Comparison of ENCODE assay signal across 8 cellular contexts in the genomic region with DNA sequence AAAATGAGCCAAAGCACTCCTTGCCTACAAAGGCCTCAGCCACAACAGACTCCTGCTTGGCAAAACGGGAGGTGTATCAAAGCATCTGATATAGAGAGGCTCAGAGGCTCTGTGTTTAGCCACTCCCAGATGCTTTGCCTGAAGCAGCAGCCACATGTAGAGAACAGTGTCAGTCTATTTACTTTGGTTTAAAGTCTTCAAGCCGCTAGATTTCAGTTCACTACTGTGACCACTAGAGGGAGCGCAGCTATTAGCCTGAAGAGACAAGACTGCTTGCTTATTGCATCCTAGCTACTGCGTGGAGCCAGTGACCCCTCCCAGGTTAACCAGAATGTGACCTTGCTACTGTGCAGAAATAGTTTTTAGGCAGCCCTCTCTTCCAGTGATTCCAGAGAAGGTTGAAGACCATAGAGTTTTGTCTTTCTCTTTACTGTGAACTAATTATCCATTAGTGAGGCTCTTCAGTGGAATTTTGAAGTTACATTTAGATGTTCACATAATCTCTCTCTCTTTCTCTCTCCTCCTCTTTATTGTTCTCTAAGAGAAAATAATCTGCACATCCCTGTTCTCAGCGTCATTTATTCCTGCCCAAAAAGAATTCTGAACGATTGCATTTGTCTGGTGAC. TPM values are rescaled to one million over a fixed set of nuclear protein-coding genes. Genes with fewer than 3 reads are reported as not detected.
DNase-seq lines count a peak whose midpoint lies in the region; ATAC-seq and TF ChIP-seq lines count a peak whose summit lies in the region.

No MANE protein-coding gene starts in this region.

- H3K9ac ChIP-seq in colonic mucosa (ENCODE audit: low read depth in 2 of 2, low read length in 2 of 2): no peak overlapping the region

- CTCF ChIA-PET in CD8-positive, alpha-beta memory T cell (lab: Charles Lee): interaction anchor here (0.7 to 3.2 kb wide), 12 partner anchors 9 to 715 kb away, joined by 3 to 31 read pairs (median 4); no protein-coding TSS in a partner anchor
- CTCF ChIA-PET in activated CD4-positive, alpha-beta T cell treated with anti-CD3 and anti-CD28 coated beads for 36 hours (lab: Charles Lee): interaction anchor here (0.6 to 4.2 kb wide), 21 partner anchors 9 to 748 kb away, joined by 3 to 42 read pairs (median 4); no protein-coding TSS in a partner anchor

- H3K36me3 ChIP-seq in CD8-positive, alpha-beta memory T cell (ENCODE audit: insufficient read depth, low read length): no peaks in the 10 kb centered on the region
- H3K36me3 ChIP-seq in colonic mucosa (no peaks in the 10 kb centered on the region), right lobe of liver (no peaks in the 10 kb centered on the region)

- H3K4me1 Mint-ChIP-seq in CD8-positive, alpha-beta memory T cell: no peaks in the 10 kb centered on the region
- peaks cover 2% of the 10 kb centered on the region for H3K4me1 Mint-ChIP-seq in activated CD4-positive, alpha-beta T cell treated with anti-CD3 and anti-CD28 coated beads for 36 hours

- peak; percentile 19 to 67 (median 40) for DNase-seq in CD8-positive, alpha-beta memory T cell
- peak; percentile 35 for DNase-seq in NCI-H446 treated with DMSO at 0.1 percent for 48 hours (lab: John Stamatoyannopoulos, UW)
- DNase-seq in activated CD4-positive, alpha-beta T cell treated with anti-CD3 and anti-CD28 coated beads for 36 hours: peak; percentile 74
- peak; percentile 73 for DNase-seq in colonic mucosa
- DNase-seq in right lobe of liver: peak in 1 of 3 donors; percentile 65
- DNase-seq in stimulated activated CD4-positive, alpha-beta T cell treated with anti-CD3 and anti-CD28 coated beads, TNF-alpha, amount 100 ng/mL, for 48 hours (ENCODE audit: low read depth in 3 of 3): peak; percentile 15 to 40 (median 27)

- no peak overlapping the region for H3K4me3 Mint-ChIP-seq in CD8-positive, alpha-beta memory T cell
- no peak overlapping the region for H3K4me3 Mint-ChIP-seq in activated CD4-positive, alpha-beta T cell treated with anti-CD3 and anti-CD28 coated beads for 36 hours

- H3K27me3 Mint-ChIP-seq in CD8-positive, alpha-beta memory T cell: peaks cover 8 to 26% of the 10 kb centered on the region in 2 donors
- H3K27me3 Mint-ChIP-seq in activated CD4-positive, alpha-beta T cell treated with anti-CD3 and anti-CD28 coated beads for 36 hours: peaks cover 10% of the 10 kb centered on the region

- TF ChIP-seq CTCF in colonic mucosa (IDR thresholded peaks at IDR 0.05): peak; percentile 90
- peak; percentile 76 to 96 (median 92) for TF ChIP-seq CTCF in right lobe of liver (IDR thresholded peaks at IDR 0.05)

- no peaks in the 10 kb centered on the region for H3K9me3 ChIP-seq in CD8-positive, alpha-beta memory T cell (ENCODE audit: low read length)
- H3K9me3 ChIP-seq in colonic mucosa: no peaks in the 10 kb centered on the region
- no peaks in the 10 kb centered on the region for H3K9me3 ChIP-seq in right lobe of liver

- TF ChIP-seq POLR2A in right lobe of liver (IDR thresholded peaks at IDR 0.05): no peak

- intact Hi-C loops in activated CD4-positive, alpha-beta T cell treated with anti-CD3 and anti-CD28 coated beads for 36 hours (cut with DNase I, micrococcal nuclease): loop anchor here (1.0 to 5.0 kb wide), 3 partner anchors 191 to 281 kb away; no protein-coding TSS in a partner anchor
- intact Hi-C loops in colonic mucosa (cut with DNase I) (loop anchor here (5.0 to 10.0 kb wide), 2 partner anchors 195 to 282 kb away; no protein-coding TSS in a partner anchor), right lobe of liver (cut with DNase I) (loop anchor here in 1 of 2 donors (5.0 kb wide), 1 partner anchor 282 kb away; no protein-coding TSS in a partner anchor)

- POLR2A ChIA-PET in CD8-positive, alpha-beta memory T cell (lab: Charles Lee): no interaction called here
- POLR2A ChIA-PET in activated CD4-positive, alpha-beta T cell treated with anti-CD3 and anti-CD28 coated beads for 36 hours (lab: Charles Lee): interaction anchor here (0.7 kb wide), 1 partner anchor 83 kb away, joined by 3 read pairs; no protein-coding TSS in a partner anchor

- 9% methylated on average over 6 of the region's 6 CpGs for WGBS in right lobe of liver (ENCODE audit: insufficient coverage, low coverage, low lambda C conversion rate, missing lambda C conversion rate)

- H3K27ac Mint-ChIP-seq in CD8-positive, alpha-beta memory T cell: no peak overlapping the region
- no peak overlapping the region for H3K27ac Mint-ChIP-seq in activated CD4-positive, alpha-beta T cell treated with anti-CD3 and anti-CD28 coated beads for 36 hours

- H3K27me3 ChIP-seq in CD8-positive, alpha-beta memory T cell (ENCODE audit: insufficient read depth, low read length, poor library complexity, severe bottlenecking): no peaks in the 10 kb centered on the region
- H3K27me3 ChIP-seq in colonic mucosa: no peaks in the 10 kb centered on the region
- no peaks in the 10 kb centered on the region for H3K27me3 ChIP-seq in right lobe of liver

- H3K4me3 ChIP-seq in CD8-positive, alpha-beta memory T cell (ENCODE audit: low read length): no peak overlapping the region
- H3K4me3 ChIP-seq in colonic mucosa (no peak overlapping the region), right lobe of liver (no peak overlapping the region)

- no peaks in the 10 kb centered on the region for H3K36me3 Mint-ChIP-seq in CD8-positive, alpha-beta memory T cell
- no peaks in the 10 kb centered on the region for H3K36me3 Mint-ChIP-seq in activated CD4-positive, alpha-beta T cell treated with anti-CD3 and anti-CD28 coated beads for 36 hours (ENCODE audit: low read depth)

- H3K4me1 ChIP-seq in CD8-positive, alpha-beta memory T cell (ENCODE audit: insufficient read depth, low read length): no peaks in the 10 kb centered on the region
- H3K4me1 ChIP-seq in colonic mucosa (no peaks in the 10 kb centered on the region), right lobe of liver (no peaks in the 10 kb centered on the region)

- ATAC-seq in GM19395 (IDR thresholded peaks at IDR 0.05; ENCODE audit: unreplicated experiment) (peak; percentile 99), HG03442 (IDR thresholded peaks at IDR 0.05; ENCODE audit: unreplicated experiment) (peak; percentile 99), right lobe of liver (peak; percentile 99)
- ATAC-seq in activated CD4-positive, alpha-beta T cell treated with anti-CD3 and anti-CD28 coated beads for 36 hours: peak; percentile 78

- no peak overlapping the region for H3K27ac ChIP-seq in CD8-positive, alpha-beta memory T cell (ENCODE audit: low read depth, low read length)
- H3K27ac ChIP-seq in colonic mucosa: no peak overlapping the region
- H3K27ac ChIP-seq in right lobe of liver: no peak overlapping the region

- H3K9me3 Mint-ChIP-seq in CD8-positive, alpha-beta memory T cell: no peaks in the 10 kb centered on the region
- H3K9me3 Mint-ChIP-seq in activated CD4-positive, alpha-beta T cell treated with anti-CD3 and anti-CD28 coated beads for 36 hours (ENCODE audit: low read depth): no peaks in the 10 kb centered on the region

RNA-seq across cellular contexts. Expression of a gene that starts 39.3 kb away (rescaled TPM):
- not detected for total RNA-seq in CD8-positive, alpha-beta memory T cell
- not detected for polyA plus RNA-seq in CD8-positive, alpha-beta memory T cell
- not detected for total RNA-seq in activated CD4-positive, alpha-beta T cell treated with anti-CD3 and anti-CD28 coated beads for 36 hours
- total RNA-seq in colonic mucosa: 10 to 100 TPM in 1 of 2 donors, 1 to 10 TPM in 1; 3.3 to 33.4 TPM
- not detected for total RNA-seq in right lobe of liver

Comparison
In these comparisons a context has a peak if more than half of its experiments do, and no peak if none do; other contexts are left out.
1. RNA of a gene that starts 39.3 kb away (total RNA-seq): 3.3 to 33.4 TPM in colonic mucosa; not detected in CD8-positive, alpha-beta memory T cell, not detected in activated CD4-positive, alpha-beta T cell treated with anti-CD3 and anti-CD28 coated beads for 36 hours and not detected in right lobe of liver; every median in the first group is over 4 times any median in the second.
2. Peak in every context shown above with its lines, with median percentiles within 50 percentile points of each other: ATAC-seq.